17 cellular contexts compared by ENCODE assay signal in the genomic region with DNA sequence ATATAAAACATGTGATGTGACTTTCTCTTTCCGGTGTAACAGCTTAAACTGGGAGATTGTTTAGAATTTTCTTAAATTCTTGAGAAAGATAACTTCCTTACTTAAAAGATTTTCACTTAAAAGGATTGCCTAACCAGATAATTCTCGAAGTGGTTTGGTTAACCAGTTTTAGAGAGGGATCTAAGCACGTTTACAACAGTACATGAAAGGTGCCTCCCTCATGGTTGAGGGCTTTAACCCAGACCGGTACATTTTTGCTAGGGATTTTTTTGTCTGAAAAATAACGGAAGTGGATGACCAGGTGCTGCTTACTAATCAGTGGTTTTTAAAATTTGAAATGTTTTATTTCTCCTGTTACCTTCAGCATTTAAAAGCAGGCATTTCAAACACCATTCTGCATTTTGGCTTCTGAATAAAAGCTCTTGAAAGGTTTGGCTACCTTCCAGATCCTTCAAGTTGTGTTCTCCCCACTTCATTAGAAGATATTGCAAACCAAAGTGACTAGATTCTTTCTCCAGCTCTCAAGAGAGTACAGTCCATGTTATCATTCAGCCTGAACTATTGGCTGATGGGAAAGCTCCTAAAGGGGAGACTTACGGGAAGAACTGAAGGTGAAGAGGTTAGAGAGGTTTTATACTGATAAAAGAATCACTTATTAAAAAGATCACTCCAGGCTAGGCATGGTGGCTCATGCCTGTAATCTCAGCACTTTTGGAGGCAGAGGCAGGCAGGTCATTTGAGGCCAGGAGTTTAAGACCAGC. TPM values are rescaled to one million over a fixed set of nuclear protein-coding genes. Genes with fewer than 3 reads are reported as not detected.
"Had no signal": no experiment of that assay in that cellular context is flagged by ENCODE, and none has a peak within 500 bp of the region (broad histone marks: within the 10 kb centered on the region; RNA-seq: fewer than 3 reads in every experiment).

No MANE protein-coding gene starts in this region.

- H3K27me3 ChIP-seq: adrenal gland, gastrocnemius medialis, suprapubic skin, upper lobe of left lung had no signal

- ATAC-seq: gastrocnemius medialis; right cardiac atrium; stimulated activated naive B cell treated with anti-CD40 and anti-IgM and Interleukin-4, amounts not matched to agents 10 μg/mL and 1 μg/mL and 100 μg/mL, for 72 hours had no signal

- H3K9me3 Mint-ChIP-seq: activated CD4-positive, alpha-beta memory T cell treated with anti-CD3 and anti-CD28 coated beads, Interleukin-2, amount 10 ng/mL, durations not matched to agents 7 days and 5 days; stimulated activated naive B cell treated with anti-CD40 and anti-IgM and Interleukin-4, amounts not matched to agents 10 μg/mL and 1 μg/mL and 100 μg/mL, for 72 hours had no signal

- H3K4me1 Mint-ChIP-seq: stimulated activated naive B cell treated with anti-CD40 and anti-IgM and Interleukin-4, amounts not matched to agents 10 μg/mL and 1 μg/mL and 100 μg/mL, for 72 hours had no signal

- H3K4me3 ChIP-seq: adrenal gland, coronary artery, gastrocnemius medialis, suprapubic skin, upper lobe of left lung had no signal

- DNase-seq: activated CD4-positive, alpha-beta memory T cell treated with anti-CD3 and anti-CD28 coated beads, Interleukin-2, amount 10 ng/mL, durations not matched to agents 7 days and 5 days; activated naive CD4-positive, alpha-beta T cell treated with Interleukin-2 at 50 U/mL for 16 hours; adrenal gland; central memory CD4-positive, alpha-beta T cell; effector CD4-positive, alpha-beta T cell; gastrocnemius medialis; midbrain; nucleus accumbens; right cardiac atrium; small intestine; stimulated activated naive B cell treated with anti-CD40 and anti-IgM and Interleukin-4, amounts not matched to agents 10 μg/mL and 1 μg/mL and 100 μg/mL, for 72 hours; upper lobe of left lung had no signal

- H3K27ac Mint-ChIP-seq: activated CD4-positive, alpha-beta memory T cell treated with anti-CD3 and anti-CD28 coated beads, Interleukin-2, amount 10 ng/mL, durations not matched to agents 7 days and 5 days; stimulated activated naive B cell treated with anti-CD40 and anti-IgM and Interleukin-4, amounts not matched to agents 10 μg/mL and 1 μg/mL and 100 μg/mL, for 72 hours had no signal

- FAIRE-seq: small intestine had no signal

- H3K4me1 ChIP-seq: gastrocnemius medialis, suprapubic skin had no signal

- H3K4me3 Mint-ChIP-seq: activated CD4-positive, alpha-beta memory T cell treated with anti-CD3 and anti-CD28 coated beads, Interleukin-2, amount 10 ng/mL, durations not matched to agents 7 days and 5 days; stimulated activated naive B cell treated with anti-CD40 and anti-IgM and Interleukin-4, amounts not matched to agents 10 μg/mL and 1 μg/mL and 100 μg/mL, for 72 hours had no signal

- H3K27me3 Mint-ChIP-seq: activated CD4-positive, alpha-beta memory T cell treated with anti-CD3 and anti-CD28 coated beads, Interleukin-2, amount 10 ng/mL, durations not matched to agents 7 days and 5 days; progenitor cell of endocrine pancreas; stimulated activated naive B cell treated with anti-CD40 and anti-IgM and Interleukin-4, amounts not matched to agents 10 μg/mL and 1 μg/mL and 100 μg/mL, for 72 hours had no signal

- H3K27ac ChIP-seq: coronary artery, gastrocnemius medialis, suprapubic skin, upper lobe of left lung had no signal

- H3K9me3 ChIP-seq: adrenal gland, gastrocnemius medialis, suprapubic skin, upper lobe of left lung had no signal

RNA-seq across cellular contexts. Expression of gene FNDC5, which starts 40.4 kb away (rescaled TPM):
- total RNA-seq: activated CD4-positive, alpha-beta memory T cell treated with anti-CD3 and anti-CD28 coated beads, Interleukin-2, amount 10 ng/mL, durations not matched to agents 7 days and 5 days had no signal

RNA-seq across cellular contexts. Expression of gene HPCA, which starts 56.0 kb away (rescaled TPM):
- total RNA-seq: gastrocnemius medialis, kidney epithelial cell, right cardiac atrium, suprapubic skin, upper lobe of left lung had no signal
- polyA plus RNA-seq: fibroblast of lung had no signal
